ENCODE assay signal across 18 cellular contexts in genomic region chr1:154838988-154839387, GRCh38. TPM values are rescaled to one million over a fixed set of nuclear protein-coding genes. Genes with fewer than 3 reads are reported as not detected.
A peak's percentile ranks its signal among the peaks of the same experiment; 100 is the strongest.
DNase-seq lines count a peak whose midpoint lies in the region; ATAC-seq, FAIRE-seq and TF ChIP-seq lines count a peak whose summit lies in the region.
"Had no signal": no experiment of that assay in that cellular context is flagged by ENCODE, and none has a peak within 500 bp of the region (broad histone marks: within the 10 kb centered on the region; RNA-seq: fewer than 3 reads in every experiment).

No MANE protein-coding gene starts in this region.

- FAIRE-seq in H1 (lab: Jason Lieb, UNC), result no peak
- FAIRE-seq: GM19239 had no signal

- peaks cover 3% of the 10 kb centered on the region for H3K27me3 Mint-ChIP-seq in nephron progenitor cell (ENCODE audit: low read depth, poor library complexity)

- H4K5ac ChIP-seq in H1 (ENCODE audit: insufficient read length, low read depth, low read length), result no peak overlapping the region

- no peak overlapping the region for H3K56ac ChIP-seq in H1 (replicated peaks; ENCODE audit: insufficient read length, low read depth, low read length)

- H3K4me1 ChIP-seq in HEK293 (ENCODE audit: control insufficient read depth, insufficient read depth, low read length) (no peaks in the 10 kb centered on the region), H1 (replicated peaks in 1 of 4; ENCODE audit: control insufficient read depth in 3 of 4, insufficient read depth in 4 of 4, low read length in 3 of 4) (peaks cover 0 to 13% (median 4%) of the 10 kb centered on the region in 4 experiments; a peak in 5 of 7 replicates), upper lobe of right lung (peaks cover 40% of the 10 kb centered on the region)

- no peak overlapping the region for H2BK20ac ChIP-seq in H1 (ENCODE audit: low read length)

- H2BK120ac ChIP-seq in H1 (replicated peaks; ENCODE audit: low read depth, low read length), result no peak overlapping the region

- no peak for TF ChIP-seq EP300 in H1 (IDR thresholded peaks at IDR 0.05; ENCODE audit: borderline replicate concordance in 1 of 2, low read depth in 2 of 2, low read length in 2 of 2)

- no peak overlapping the region for H3K9ac ChIP-seq in H1 (replicated peaks in 1 of 4; ENCODE audit: extremely low read depth in 1 of 4, low read depth in 3 of 4, low read length in 3 of 4)

- intact Hi-C loops in upper lobe of right lung (cut with DNase I), result no loop called here

- no peaks in the 10 kb centered on the region for H3K23me2 ChIP-seq in H1 (ENCODE audit: low read depth, low read length)

- H3K18ac ChIP-seq in H1 (ENCODE audit: extremely low read depth, low read length), result no peak overlapping the region

- peak overlapping the region; percentile 65 for H3K4me3 Mint-ChIP-seq in nephron progenitor cell
- H3K4me3 Mint-ChIP-seq: GM23338 had no signal

- peaks cover 0 to 1% of the 10 kb centered on the region in 2 experiments for H4K20me1 ChIP-seq in H1 (replicated peaks in 1 of 2; ENCODE audit: control insufficient read depth in 1 of 2, insufficient read depth in 2 of 2, low read length in 2 of 2)

- WGBS in H1 (ENCODE audit: extremely low coverage in 1 of 2, insufficient coverage in 1 of 2, insufficient read length in 1 of 2, insufficient replicate concordance in 2 of 2, low coverage in 1 of 2, low lambda C conversion rate in 2 of 2, missing lambda C conversion rate in 1 of 2), 2 experiments, result 83% methylated on average over 9 of the region's 9 CpGs; no CpG with 5 or more reads in 1 of the 2 experiments

- H3K4me2 ChIP-seq in H1 (ENCODE audit: insufficient read depth in 1 of 2, low read depth in 2 of 2, low read length in 2 of 2), result no peak overlapping the region
- H3K4me2 ChIP-seq: GM23338 had no signal

- no peak overlapping the region for H3K4me3 ChIP-seq in HEK293 (ENCODE audit: low read depth, low read length)
- H3K4me3 ChIP-seq in H1 (ENCODE audit: extremely low read depth in 1 of 4, insufficient read depth in 2 of 4, low read depth in 3 of 4, low read length in 4 of 4), result no peak overlapping the region
- H3K4me3 ChIP-seq in upper lobe of right lung, result no peak overlapping the region
- H3K4me3 ChIP-seq: GM23338 had no signal

- H3K23ac ChIP-seq in H1 (ENCODE audit: insufficient read length), result no peak overlapping the region

- H2AFZ ChIP-seq in H1 (ENCODE audit: low read length), result no peak overlapping the region
- H2AFZ ChIP-seq: GM23338 had no signal

- H2BK12ac ChIP-seq in H1 (ENCODE audit: low read depth, low read length), result peak overlapping the region; percentile 27; the same call in 1 of the 2 replicates

- H3K79me1 ChIP-seq in H1 (ENCODE audit: low read depth, low read length), result no peaks in the 10 kb centered on the region

- CTCF ChIA-PET in HEK293 (lab: Yijun Ruan, JAX), result interaction anchor here (0.6 kb wide), 1 partner anchor 124 kb away, joined by 3 read pairs; no protein-coding TSS in a partner anchor
- CTCF ChIA-PET in H1 (lab: Charles Lee; ENCODE audit: partially characterized antibody), result interaction anchor here (0.9 to 6.0 kb wide), 12 partner anchors 9 to 279 kb away, joined by 3 to 31 read pairs (median 5); no protein-coding TSS in a partner anchor

- no peak overlapping the region for H4K8ac ChIP-seq in H1 (ENCODE audit: extremely low read depth, insufficient read depth, low read length)

- TF ChIP-seq RAD21 in H1 (IDR thresholded peaks at IDR 0.05 in 1 of 2, conservative IDR thresholded peaks at IDR 0.05 in 1 of 2; ENCODE audit: low read depth in 2 of 2, low read length in 2 of 2), result no peak

- TF ChIP-seq CTCF in HEK293 (tag by site-specific recombination; IDR thresholded peaks at IDR 0.05) (no peak), H1 (IDR thresholded peaks at IDR 0.05; ENCODE audit: control extremely low read depth in 1 of 3, insufficient read depth in 1 of 3, low read depth in 1 of 3, low read length in 3 of 3) (no peak), nephron progenitor cell (IDR thresholded peaks at IDR 0.05) (no peak), upper lobe of right lung (IDR thresholded peaks at IDR 0.05) (no peak)

- H3K27ac ChIP-seq in HEK293 (ENCODE audit: extremely low read depth, low read depth, low read length) (no peak overlapping the region), H1 (ENCODE audit: low read depth, low read length) (no peak overlapping the region), upper lobe of right lung (peak overlapping the region; percentile 8)
- H3K27ac ChIP-seq: C4-2B had no signal

- H3K36me3 Mint-ChIP-seq in nephron progenitor cell (ENCODE audit: low read depth), result no peaks in the 10 kb centered on the region

- no peak overlapping the region for H3K14ac ChIP-seq in H1 (ENCODE audit: insufficient read length)

- peak overlapping the region; percentile 100 for H3K27ac Mint-ChIP-seq in nephron progenitor cell
- H3K27ac Mint-ChIP-seq: GM23338 had no signal

- no peak overlapping the region for H2AK5ac ChIP-seq in H1 (ENCODE audit: low read depth, low read length)

- no peak for ATAC-seq in upper lobe of right lung

- H3K4me1 Mint-ChIP-seq in nephron progenitor cell, result peaks cover 80% of the 10 kb centered on the region

- H3K4ac ChIP-seq in H1 (replicated peaks; ENCODE audit: insufficient read length, low read depth, low read length), result no peak overlapping the region

- H2BK5ac ChIP-seq in H1 (ENCODE audit: low read depth, low read length), result no peak overlapping the region

- POLR2A ChIA-PET in HEK293 (lab: Yijun Ruan, JAX), result no interaction called here
- POLR2A ChIA-PET in H1 (lab: Charles Lee; ENCODE audit: partially characterized antibody), result no interaction called here

- DNase-seq in H1 (ENCODE audit: low read depth in 1 of 2, low spot score in 2 of 2) (no peak), nephron progenitor cell (no peak), upper lobe of right lung (no peak), T-helper 1 cell (no peak), SW480 (ENCODE audit: low spot score) (no peak), activated gamma-delta T cell treated with Interleukin-2 at 50 U/mL for 16 hours (no peak)
- DNase-seq: GF-D8, Kasumi-1, MM.1S, NCI-H1092, NCI-H146, NCI-H2227 treated with DMSO at 0.1 percent for 48 hours, OCI-M1, SHP77 treated with DMSO at 0.1 percent for 48 hours had no signal

- H3K9me3 ChIP-seq in HEK293 (ENCODE audit: control insufficient read depth, insufficient read depth, low read depth, low read length) (no peaks in the 10 kb centered on the region), H1 (ENCODE audit: insufficient read depth in 2 of 2, low read depth in 1 of 2, low read length in 1 of 2) (no peaks in the 10 kb centered on the region), upper lobe of right lung (no peaks in the 10 kb centered on the region)

- H3K9me3 Mint-ChIP-seq in nephron progenitor cell, result no peaks in the 10 kb centered on the region
- H3K9me3 Mint-ChIP-seq: GM23338 had no signal

- no peak for TF ChIP-seq POLR2A in H1 (IDR thresholded peaks at IDR 0.05; ENCODE audit: control extremely low read depth in 1 of 2, low read depth in 2 of 2, low read length in 2 of 2)

- H3K36me3 ChIP-seq in HEK293 (ENCODE audit: control insufficient read depth in 2 of 2, insufficient read depth in 1 of 2, low read length in 2 of 2) (no peaks in the 10 kb centered on the region), H1 (ENCODE audit: control insufficient read depth in 2 of 4, insufficient read depth in 4 of 4, low read length in 3 of 4) (no peaks in the 10 kb centered on the region), upper lobe of right lung (no peaks in the 10 kb centered on the region)

- no peak overlapping the region for H4K91ac ChIP-seq in H1 (replicated peaks; ENCODE audit: insufficient read length, low read length)

- no peaks in the 10 kb centered on the region for H3K27me3 ChIP-seq in H1 (replicated peaks in 1 of 4; ENCODE audit: control insufficient read depth in 3 of 4, extremely low read depth in 1 of 4, insufficient read depth in 3 of 4, low read length in 3 of 4)
- no peaks in the 10 kb centered on the region for H3K27me3 ChIP-seq in upper lobe of right lung

- H3K79me2 ChIP-seq in H1 (ENCODE audit: control insufficient read depth in 1 of 2, insufficient read depth in 2 of 2, low read length in 2 of 2), result no peaks in the 10 kb centered on the region

- no peak overlapping the region; the same call in 1 of the 2 replicates for H2BK15ac ChIP-seq in H1 (ENCODE audit: low read length)

TF ChIP-seq in HEK293, 187 proteins besides CTCF, POLR2A, EP300 and RAD21:
- TF ChIP-seq ZNF24 (tag by site-specific recombination; IDR thresholded peaks at IDR 0.05) (no peak), ZNF341 (tag by site-specific recombination; IDR thresholded peaks at IDR 0.05; ENCODE audit: low read depth) (peak; percentile 52)
TF ChIP-seq in HEK293: peak in this region for 1.

TF ChIP-seq in H1, 55 proteins besides CTCF, POLR2A, EP300 and RAD21 (continues in another document):
- TF ChIP-seq RBBP5 (IDR thresholded peaks at IDR 0.05; ENCODE audit: borderline replicate concordance, low read depth, low read length) (no peak), KDM4A (IDR thresholded peaks at IDR 0.05; ENCODE audit: low read depth, low read length, severe bottlenecking) (no peak), TAF7 (optimal IDR thresholded peaks at IDR 0.05; ENCODE audit: borderline replicate concordance, low read depth, low read length) (no peak), SP2 (IDR thresholded peaks at IDR 0.05; ENCODE audit: low read length) (no peak), POU5F1 (IDR thresholded peaks at IDR 0.05; ENCODE audit: low read depth, low read length) (no peak), PHF8 (conservative IDR thresholded peaks at IDR 0.05; ENCODE audit: low read depth, low read length) (no peak), JUND (IDR thresholded peaks at IDR 0.05; ENCODE audit: low read length) (no peak), CHD2 (IDR thresholded peaks at IDR 0.05; ENCODE audit: low read length) (no peak), SIX5 (IDR thresholded peaks at IDR 0.05; ENCODE audit: low read depth, low read length) (no peak), HDAC6 (IDR thresholded peaks at IDR 0.05; ENCODE audit: low read depth, low read length) (no peak), RNF2 (IDR thresholded peaks at IDR 0.05; ENCODE audit: borderline replicate concordance, low read depth, low read length, missing control alignments, poor library complexity, severe bottlenecking) (no peak), CHD1 (IDR thresholded peaks at IDR 0.05; ENCODE audit: low read depth, low read length) (no peak), GABPA (IDR thresholded peaks at IDR 0.05; ENCODE audit: borderline replicate concordance, insufficient read depth, low read length) (no peak)

RNA-seq across cellular contexts. Expression of gene KCNN3, which starts 31.1 kb away (rescaled TPM):
- 2.8 and 3.0 TPM in 2 replicates for total RNA-seq in H1 (2021; fragmentation: NEBNext Ultra II Directional; extraction: Animal tissue kit (Norgen Biotek cat#: 25700))
- polyA plus RNA-seq in H1 (2011; rRNA removed), result 3.7 and 4.5 TPM in 2 replicates
- polyA plus RNA-seq in H1 (2011; cell fraction: cytosol; rRNA removed), result 2.1 TPM
- 5.4 TPM for polyA plus RNA-seq in H1 (2011; cell fraction: nucleus; rRNA removed)
- polyA plus RNA-seq in H1 (2012, experiment 1 of 2), result 2.8 to 4.4 TPM (median 3.5 TPM) in 4 replicates
- polyA plus RNA-seq in H1 (2012, experiment 2 of 2), result 1.6 TPM
- polyA plus RNA-seq in H1 (2013, experiment 1 of 2), result 1.7 TPM
- polyA plus RNA-seq in H1 (2013, experiment 2 of 2), result 1.9 TPM
- polyA minus RNA-seq in H1 (2011; rRNA and poly(A)+ RNA removed), result 5.4 and 9.2 TPM in 2 replicates
- 3.9 TPM for polyA minus RNA-seq in H1 (2011; cell fraction: cytosol; rRNA and poly(A)+ RNA removed)
- polyA minus RNA-seq in H1 (2011; cell fraction: nucleus; rRNA and poly(A)+ RNA removed), result 4.1 TPM
- total RNA-seq in upper lobe of right lung, result 7.6 TPM
